9 cellular contexts compared by ENCODE assay signal in the genomic region with DNA sequence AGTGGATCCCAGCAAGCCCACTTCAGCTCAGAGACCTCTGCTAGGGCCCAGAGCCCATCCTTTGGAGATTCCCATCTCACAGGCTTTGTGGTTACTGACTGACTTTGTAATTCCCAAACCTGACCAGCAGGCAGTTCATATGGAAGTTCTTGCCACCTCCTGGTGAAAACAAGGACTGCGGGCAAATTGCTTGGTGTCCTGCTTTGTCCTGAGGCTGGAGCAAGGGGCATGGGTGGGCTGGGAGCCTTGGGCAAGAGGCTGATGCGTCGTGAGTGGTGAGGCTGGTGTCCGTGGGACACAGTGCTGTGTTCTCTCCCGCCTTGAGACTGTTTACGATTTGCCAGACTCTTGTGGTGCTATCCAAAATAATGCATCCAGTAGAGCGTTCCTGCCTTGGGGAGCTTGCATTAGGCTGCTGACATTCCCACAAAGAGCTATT.
DNase-seq lines count a peak whose midpoint lies in the region; ATAC-seq and TF ChIP-seq lines count a peak whose summit lies in the region.
"Had no signal": no experiment of that assay in that cellular context is flagged by ENCODE, and none has a peak within 500 bp of the region (broad histone marks: within the 10 kb centered on the region; RNA-seq: fewer than 3 reads in every experiment).

No MANE protein-coding gene starts in this region.

- ATAC-seq in GM19328 (IDR thresholded peaks at IDR 0.05; ENCODE audit: unreplicated experiment) (no peak), GM18858 (IDR thresholded peaks at IDR 0.05; ENCODE audit: unreplicated experiment) (no peak)

- H3K36me3 ChIP-seq in BLaER1 treated with 17β-estradiol and CSF1 and Interleukin-3, amounts not matched to agents 10 nM and 100 nM: no peaks in the 10 kb centered on the region
- H3K36me3 ChIP-seq in HUES64 (ENCODE audit: insufficient read depth, low read length) (no peaks in the 10 kb centered on the region), Peyer's patch (no peaks in the 10 kb centered on the region), esophagus (ENCODE audit: control insufficient read depth in 2 of 2, insufficient read depth in 2 of 2, low read length in 1 of 2) (no peaks in the 10 kb centered on the region), neural progenitor cell (no peaks in the 10 kb centered on the region)

- no peaks in the 10 kb centered on the region for H3K9me3 ChIP-seq in BLaER1 treated with 17β-estradiol and CSF1 and Interleukin-3, amounts not matched to agents 10 nM and 100 nM (replicated peaks in 1 of 11)
- H3K9me3 ChIP-seq in HUES64 (ENCODE audit: insufficient read depth, low read depth, low read length): no peaks in the 10 kb centered on the region
- H3K9me3 ChIP-seq in Peyer's patch: no peaks in the 10 kb centered on the region
- no peaks in the 10 kb centered on the region for H3K9me3 ChIP-seq in esophagus (ENCODE audit: control insufficient read depth in 2 of 2, insufficient read depth in 1 of 2, low read depth in 1 of 2, low read length in 1 of 2)
- no peaks in the 10 kb centered on the region for H3K9me3 ChIP-seq in neural progenitor cell (ENCODE audit: low read depth)

- H3K4me1 ChIP-seq in BLaER1 treated with 17β-estradiol and CSF1 and Interleukin-3, amounts not matched to agents 10 nM and 100 nM: peaks cover 82 to 100% (median 97%) of the 10 kb centered on the region in 10 experiments
- H3K4me1 ChIP-seq in HUES64 (ENCODE audit: insufficient read depth, low read length) (peaks cover 34% of the 10 kb centered on the region), Peyer's patch (peaks cover 4 to 49% (median 12%) of the 10 kb centered on the region in 4 donors), esophagus (ENCODE audit: control insufficient read depth in 2 of 2, insufficient read depth in 2 of 2, low read length in 1 of 2) (peaks cover 12 to 39% of the 10 kb centered on the region in 2 donors), neural progenitor cell (peaks cover 37% of the 10 kb centered on the region)

- peaks cover 20% of the 10 kb centered on the region for H3F3A ChIP-seq in neural progenitor cell (ENCODE audit: low read depth)

- no peaks in the 10 kb centered on the region for H3K79me2 ChIP-seq in neural progenitor cell (ENCODE audit: low read depth)

- no peak overlapping the region for H3K4me3 ChIP-seq in BLaER1 treated with 17β-estradiol and CSF1 and Interleukin-3, amounts not matched to agents 10 nM and 100 nM
- H3K4me3 ChIP-seq in HUES64 (ENCODE audit: low read length) (no peak overlapping the region), Peyer's patch (no peak overlapping the region), esophagus (ENCODE audit: low read depth in 1 of 2, low read length in 2 of 2) (no peak overlapping the region), neural progenitor cell (no peak overlapping the region)

- no peaks in the 10 kb centered on the region for H4K20me1 ChIP-seq in BLaER1 treated with 17β-estradiol and CSF1 and Interleukin-3, amounts not matched to agents 10 nM and 100 nM
- no peaks in the 10 kb centered on the region for H4K20me1 ChIP-seq in neural progenitor cell (ENCODE audit: low read depth)

- no peaks in the 10 kb centered on the region for H3K27me3 ChIP-seq in BLaER1 treated with 17β-estradiol and CSF1 and Interleukin-3, amounts not matched to agents 10 nM and 100 nM
- H3K27me3 ChIP-seq in HUES64 (ENCODE audit: insufficient read depth, low read length): no peaks in the 10 kb centered on the region
- no peaks in the 10 kb centered on the region for H3K27me3 ChIP-seq in Peyer's patch
- no peaks in the 10 kb centered on the region for H3K27me3 ChIP-seq in esophagus (ENCODE audit: control insufficient read depth in 1 of 2, insufficient read depth in 2 of 2, low read length in 2 of 2)
- no peaks in the 10 kb centered on the region for H3K27me3 ChIP-seq in neural progenitor cell

- H3K9me3 Mint-ChIP-seq in neural progenitor cell: no peaks in the 10 kb centered on the region
- H3K9me3 Mint-ChIP-seq: memory B cell had no signal

- peaks cover 82% of the 10 kb centered on the region for H3K4me1 Mint-ChIP-seq in neural progenitor cell

- peak overlapping the region in 7 of 11 experiments; percentile 72 to 81 (median 79); a peak in 6 of 22 replicates for H3K9ac ChIP-seq in BLaER1 treated with 17β-estradiol and CSF1 and Interleukin-3, amounts not matched to agents 10 nM and 100 nM
- H3K9ac ChIP-seq in HUES64 (ENCODE audit: low read depth, low read length): no peak overlapping the region
- H3K9ac ChIP-seq in neural progenitor cell: no peak overlapping the region

- peak overlapping the region; percentile 85 to 99 (median 94) for H3K4me2 ChIP-seq in BLaER1 treated with 17β-estradiol and CSF1 and Interleukin-3, amounts not matched to agents 10 nM and 100 nM
- no peak overlapping the region for H3K4me2 ChIP-seq in neural progenitor cell

- H3K27ac ChIP-seq in BLaER1 treated with 17β-estradiol and CSF1 and Interleukin-3, amounts not matched to agents 10 nM and 100 nM: peak overlapping the region in 9 of 11 experiments; percentile 84 to 94 (median 90); a peak in 16 of 22 replicates
- peak overlapping the region; percentile 70; the same call in 1 of the 2 replicates for H3K27ac ChIP-seq in HUES64 (ENCODE audit: low read depth, low read length)
- peak overlapping the region; percentile 53 to 89 (median 72) for H3K27ac ChIP-seq in Peyer's patch
- peak overlapping the region; percentile 97 to 98 for H3K27ac ChIP-seq in esophagus (ENCODE audit: low read depth in 2 of 2, low read length in 1 of 2)
- H3K27ac ChIP-seq in neural progenitor cell: no peak overlapping the region

- peak; percentile 40 to 76 (median 64) for DNase-seq in Peyer's patch
- peak; percentile 86 for DNase-seq in neural progenitor cell (ENCODE audit: low spot score)
- no peak for DNase-seq in putamen (ENCODE audit: low spot score)

- peaks cover 20% of the 10 kb centered on the region for H3K27me3 Mint-ChIP-seq in neural progenitor cell (ENCODE audit: insufficient read depth, low read depth)

- no peak overlapping the region for H3K4me3 Mint-ChIP-seq in neural progenitor cell
- H3K4me3 Mint-ChIP-seq: memory B cell had no signal

- H3K27ac Mint-ChIP-seq in neural progenitor cell: peak overlapping the region; percentile 99
- H3K27ac Mint-ChIP-seq: memory B cell had no signal

- no peak for TF ChIP-seq POLR2A in Peyer's patch (IDR thresholded peaks at IDR 0.05)

- 50% methylated on average over 7 of the region's 7 CpGs for WGBS in HUES64
- 62 to 69% methylated on average over 7 of the region's 7 CpGs for WGBS in esophagus, 2 donors

- H3K36me3 Mint-ChIP-seq in neural progenitor cell: no peaks in the 10 kb centered on the region

- peak; percentile 16 to 77 (median 54) for TF ChIP-seq CTCF in Peyer's patch (IDR thresholded peaks at IDR 0.05)
- TF ChIP-seq CTCF in neural progenitor cell (IDR thresholded peaks at IDR 0.05): peak; percentile 70

- peak overlapping the region; percentile 48 for H2AFZ ChIP-seq in neural progenitor cell (replicated peaks)

Comparison
In these comparisons a context has a peak if more than half of its experiments do, and no peak if none do; other contexts are left out.
1. H3K9ac ChIP-seq: peak in BLaER1 treated with 17β-estradiol and CSF1 and Interleukin-3, amounts not matched to agents 10 nM and 100 nM (7 of 11); none in HUES64 (single experiment) and neural progenitor cell (single experiment).